In genomic region chr18:41244751-41245150, GRCh38 we compare ENCODE assay signal across 23 cellular contexts.
"Had no signal": no experiment of that assay in that cellular context is flagged by ENCODE, and none has a peak within 500 bp of the region (broad histone marks: within the 10 kb centered on the region; RNA-seq: fewer than 3 reads in every experiment).

No MANE protein-coding gene starts in this region.

- DNase-seq: activated CD4-positive, alpha-beta memory T cell treated with anti-CD3 and anti-CD28 coated beads for 36 hours; activated CD4-positive, alpha-beta T cell treated with anti-CD3 and anti-CD28 coated beads for 36 hours; activated CD4-positive, alpha-beta T cell treated with anti-CD3 and anti-CD28 coated beads, Interleukin-2, amount 10 ng/mL, durations not matched to agents 24 days and 14 days; activated CD4-positive, CD25-positive, alpha-beta regulatory T cell; activated CD4-positive, CD25-positive, alpha-beta regulatory T cell treated with anti-CD3 and anti-CD28 coated beads, Interleukin-2, amount 50 U/mL, for 72 hours; activated CD8-positive, alpha-beta memory T cell treated with anti-CD3 and anti-CD28 coated beads, Interleukin-2, amount 10 ng/mL, durations not matched to agents 7 days and 5 days; activated CD8-positive, alpha-beta memory T cell treated with anti-CD3 and anti-CD28 coated beads, Interleukin-2, amount 50 U/mL, for 4 hours; activated CD8-positive, alpha-beta T cell treated with anti-CD3 and anti-CD28 coated beads, Interleukin-2, amount 10 ng/mL, durations not matched to agents 7 days and 5 days; activated effector memory CD4-positive, alpha-beta T cell treated with anti-CD3 and anti-CD28 coated beads, Interleukin-2, amount 50 U/mL, for 16 hours; activated naive CD4-positive, alpha-beta T cell treated with anti-CD3 and anti-CD28 coated beads, Interleukin-2, amount 10 ng/mL, durations not matched to agents 7 days and 5 days; activated naive CD8-positive, alpha-beta T cell treated with anti-CD3 and anti-CD28 coated beads, Interleukin-2, amount 10 ng/mL, durations not matched to agents 7 days and 5 days; activated T-cell treated with anti-CD3 and anti-CD28 coated beads, Interleukin-2, amount 50 U/mL, for 1 hour; activated T-cell treated with anti-CD3 and anti-CD28 coated beads, Interleukin-2, amount 50 U/mL, for 48 hours; central memory CD4-positive, alpha-beta T cell; cerebellar nuclear complex; colonic mucosa; effector CD8-positive, alpha-beta T cell; foreskin keratinocyte; heart right ventricle; T-helper 2 cell had no signal

- ATAC-seq: activated CD4-positive, alpha-beta T cell treated with anti-CD3 and anti-CD28 coated beads for 36 hours; activated CD8-positive, alpha-beta memory T cell treated with anti-CD3 and anti-CD28 coated beads, Interleukin-2, amount 10 ng/mL, durations not matched to agents 7 days and 5 days; activated CD8-positive, alpha-beta T cell treated with anti-CD3 and anti-CD28 coated beads, Interleukin-2, amount 10 ng/mL, durations not matched to agents 7 days and 5 days; activated naive CD4-positive, alpha-beta T cell treated with anti-CD3 and anti-CD28 coated beads, Interleukin-2, amount 50 U/mL, for 72 hours; esophagus mucosa; foreskin keratinocyte; gastroesophageal sphincter; heart right ventricle had no signal
